1 cellular context compared by ENCODE assay signal in the genomic region with DNA sequence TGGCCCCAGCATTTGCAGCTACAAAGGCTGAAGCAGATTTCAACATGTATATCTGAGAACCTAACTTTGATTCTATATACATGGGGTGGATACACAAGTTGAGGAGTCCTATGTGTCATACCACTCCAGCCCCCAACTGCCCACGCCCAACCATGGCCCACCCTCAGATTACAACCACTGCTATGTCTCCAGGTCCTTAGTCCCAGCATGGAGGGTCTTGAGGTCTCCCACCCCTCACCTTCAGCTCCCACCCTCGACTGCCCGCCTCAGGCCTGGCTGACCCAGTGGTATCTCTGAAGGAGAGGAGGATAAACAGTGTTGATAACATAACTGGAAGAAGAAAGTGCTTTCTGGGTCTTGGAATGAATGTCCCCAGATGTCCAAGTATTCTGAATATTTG.
TF ChIP-seq lines count a peak whose summit lies in the region.

No MANE protein-coding gene starts in this region.

TF ChIP-seq in HepG2, 621 proteins besides CTCF, POLR2A, EP300 and RAD21:
- TF ChIP-seq MYPOP (CRISPR knock-in tag; IDR thresholded peaks at IDR 0.05) = 0 out of 2 replicates have a peak, but pooled peaks have one; percentile 34
- TF ChIP-seq SMYD3 (CRISPR knock-in tag; IDR thresholded peaks at IDR 0.05) = no peak
- TF ChIP-seq MBD4 (IDR thresholded peaks at IDR 0.05; ENCODE audit: borderline replicate concordance, low read length) = 0 out of 2 replicates have a peak, but pooled peaks have one; percentile 34
- TF ChIP-seq, protein P1, sequence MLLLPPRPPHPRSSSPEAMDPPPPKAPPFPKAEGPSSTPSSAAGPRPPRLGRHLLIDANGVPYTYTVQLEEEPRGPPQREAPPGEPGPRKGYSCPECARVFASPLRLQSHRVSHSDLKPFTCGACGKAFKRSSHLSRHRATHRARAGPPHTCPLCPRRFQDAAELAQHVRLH (CRISPR knock-in tag; IDR thresholded peaks at IDR 0.05; ENCODE audit: borderline replicate concordance, low read depth) = 0 out of 2 replicates have a peak, but pooled peaks have one; percentile 29
- peak; percentile 18; the same call in 1 of the 2 replicates for TF ChIP-seq ZNF687 (CRISPR knock-in tag; IDR thresholded peaks at IDR 0.05)
- no peak for TF ChIP-seq NCOA5 (CRISPR knock-in tag; IDR thresholded peaks at IDR 0.05)
- TF ChIP-seq ZBTB7B (CRISPR knock-in tag; IDR thresholded peaks at IDR 0.05) = 0 out of 2 replicates have a peak, but pooled peaks have one; percentile 38
- peak; percentile 28; the same call in 1 of the 2 replicates for TF ChIP-seq POLR2G (IDR thresholded peaks at IDR 0.05; ENCODE audit: low read depth, low read length)
TF ChIP-seq in HepG2: peak in this region for 6.
